Comparison of ENCODE assay signal across 8 cellular contexts in genomic region chr19:588093-588742, GRCh38. TPM values are rescaled to one million over a fixed set of nuclear protein-coding genes. Genes with fewer than 3 reads are reported as not detected.
DNase-seq lines count a peak whose midpoint lies in the region; ATAC-seq, FAIRE-seq and TF ChIP-seq lines count a peak whose summit lies in the region.

No MANE protein-coding gene starts in this region.

- H2BK12ac ChIP-seq in H1 (ENCODE audit: low read depth, low read length): no peak overlapping the region; the same call in 1 of the 2 replicates

- H4K91ac ChIP-seq in H1 (replicated peaks; ENCODE audit: insufficient read length, low read length): no peak overlapping the region

- H3K36me3 ChIP-seq in H1 (ENCODE audit: control insufficient read depth in 2 of 4, insufficient read depth in 4 of 4, low read length in 3 of 4): peaks cover 0 to 5% (median under 1%) of the 10 kb centered on the region in 4 experiments; a peak in 3 of 8 replicates
- no peaks in the 10 kb centered on the region for H3K36me3 ChIP-seq in mucosa of descending colon (ENCODE audit: low read depth)
- peaks cover 0 to 2% (median under 1%) of the 10 kb centered on the region in 4 donors for H3K36me3 ChIP-seq in transverse colon

- no peak for FAIRE-seq in H1 (lab: Jason Lieb, UNC)

- H2BK120ac ChIP-seq in H1 (replicated peaks; ENCODE audit: low read depth, low read length): no peak overlapping the region

- H3K9ac ChIP-seq in H1 (replicated peaks in 1 of 4; ENCODE audit: extremely low read depth in 1 of 4, low read depth in 3 of 4, low read length in 3 of 4): no peak overlapping the region

- peaks cover 11 to 21% of the 10 kb centered on the region in 2 experiments for H4K20me1 ChIP-seq in H1 (replicated peaks in 1 of 2; ENCODE audit: control insufficient read depth in 1 of 2, insufficient read depth in 2 of 2, low read length in 2 of 2)

- DNase-seq in C1 segment of cervical spinal cord (lab: John Stamatoyannopoulos, UW): peak in 13 of 14 donors; percentile 40 to 94 (median 78)
- peak; percentile 49 for DNase-seq in HPDE6-E6E7 (ENCODE audit: extremely low spot score)
- peak; percentile 87 for DNase-seq in NCI-H748 (lab: John Stamatoyannopoulos, UW; ENCODE audit: unreplicated experiment)
- DNase-seq in activated CD8-positive, alpha-beta memory T cell treated with anti-CD3 and anti-CD28 coated beads, Interleukin-2, amount 50 U/mL, for 4 hours: peak; percentile 63
- peak; percentile 61 to 90 for DNase-seq in H1 (ENCODE audit: low read depth in 1 of 2, low spot score in 2 of 2)
- DNase-seq in mucosa of descending colon: peak; percentile 71 to 80 (median 73)
- DNase-seq in transverse colon: peak; percentile 76

- no peak overlapping the region for H2AFZ ChIP-seq in H1 (ENCODE audit: low read length)

- H2AK5ac ChIP-seq in H1 (ENCODE audit: low read depth, low read length): no peak overlapping the region

- TF ChIP-seq CTCF in H1 (IDR thresholded peaks at IDR 0.05; ENCODE audit: control extremely low read depth in 1 of 3, insufficient read depth in 1 of 3, low read depth in 1 of 3, low read length in 3 of 3) (peak; percentile 75 to 88 (median 75)), mucosa of descending colon (IDR thresholded peaks at IDR 0.05) (peak; percentile 39), transverse colon (IDR thresholded peaks at IDR 0.05) (peak; percentile 35 to 64 (median 46))

- TF ChIP-seq RAD21 in H1 (IDR thresholded peaks at IDR 0.05 in 1 of 2, conservative IDR thresholded peaks at IDR 0.05 in 1 of 2; ENCODE audit: low read depth in 2 of 2, low read length in 2 of 2): peak; percentile 32 to 61

- H3K79me2 ChIP-seq in H1 (ENCODE audit: control insufficient read depth in 1 of 2, insufficient read depth in 2 of 2, low read length in 2 of 2): no peaks in the 10 kb centered on the region

- H2BK5ac ChIP-seq in H1 (ENCODE audit: low read depth, low read length): no peak overlapping the region

- no peaks in the 10 kb centered on the region for H3K79me1 ChIP-seq in H1 (ENCODE audit: low read depth, low read length)

- no peak overlapping the region for H4K8ac ChIP-seq in H1 (ENCODE audit: extremely low read depth, insufficient read depth, low read length)

- H3K27ac ChIP-seq in H1 (ENCODE audit: low read depth, low read length) (no peak overlapping the region), transverse colon (no peak overlapping the region)

- TF ChIP-seq EP300 in H1 (IDR thresholded peaks at IDR 0.05; ENCODE audit: borderline replicate concordance in 1 of 2, low read depth in 2 of 2, low read length in 2 of 2) (no peak), transverse colon (IDR thresholded peaks at IDR 0.05; ENCODE audit: low read depth) (no peak)

- H2BK15ac ChIP-seq in H1 (ENCODE audit: low read length): no peak overlapping the region

- peak overlapping the region in 1 of 2 experiments; percentile 30; a peak in 2 of 4 replicates for H3K4me2 ChIP-seq in H1 (ENCODE audit: insufficient read depth in 1 of 2, low read depth in 2 of 2, low read length in 2 of 2)

- no peaks in the 10 kb centered on the region for H3K9me3 ChIP-seq in H1 (ENCODE audit: insufficient read depth in 2 of 2, low read depth in 1 of 2, low read length in 1 of 2)
- no peaks in the 10 kb centered on the region for H3K9me3 ChIP-seq in mucosa of descending colon
- H3K9me3 ChIP-seq in transverse colon: no peaks in the 10 kb centered on the region

- H3K4me1 ChIP-seq in H1 (replicated peaks in 1 of 4; ENCODE audit: control insufficient read depth in 3 of 4, insufficient read depth in 4 of 4, low read length in 3 of 4) (peaks cover 0 to 10% (median 3%) of the 10 kb centered on the region in 4 experiments; a peak in 5 of 7 replicates), mucosa of descending colon (ENCODE audit: low read depth) (peaks cover 11% of the 10 kb centered on the region), transverse colon (peaks cover 7 to 27% (median 19%) of the 10 kb centered on the region in 4 donors)

- peaks cover 3% of the 10 kb centered on the region; the same call in 1 of the 2 replicates for H3K23me2 ChIP-seq in H1 (ENCODE audit: low read depth, low read length)

- POLR2A ChIA-PET in H1 (lab: Charles Lee; ENCODE audit: partially characterized antibody): interaction anchor here (1.5 to 6.3 kb wide), 3 partner anchors 12 to 87 kb away, joined by 3 to 78 read pairs (median 10); partner anchors contain the start of gene BSG

- H3K4ac ChIP-seq in H1 (replicated peaks; ENCODE audit: insufficient read length, low read depth, low read length): no peak overlapping the region

- H3K27me3 ChIP-seq in H1 (replicated peaks in 1 of 4; ENCODE audit: control insufficient read depth in 3 of 4, extremely low read depth in 1 of 4, insufficient read depth in 3 of 4, low read length in 3 of 4) (peaks cover 23 to 39% (median 31%) of the 10 kb centered on the region in 4 experiments), transverse colon (peaks cover 73% of the 10 kb centered on the region)

- no peak overlapping the region for H3K56ac ChIP-seq in H1 (replicated peaks; ENCODE audit: insufficient read length, low read depth, low read length)

- in situ Hi-C loops in transverse colon (cut with MboI; ENCODE audit: low pct_ligation_motif_present in 1 of 4, low pct_unique_long_range_greater_than_20kb in 1 of 4, low sequenced_read_pairs in 3 of 4): no loop called here

- H3K14ac ChIP-seq in H1 (ENCODE audit: insufficient read length): no peak overlapping the region

- intact Hi-C loops in mucosa of descending colon (cut with DNase I, micrococcal nuclease) (loop anchor here in 1 of 2 donors (10.0 kb wide), 1 partner anchor 147 kb away; no protein-coding TSS in a partner anchor), transverse colon (cut with DNase I; ENCODE audit: low total_unique reads) (no loop called here)

- no peak overlapping the region for H3K18ac ChIP-seq in H1 (ENCODE audit: extremely low read depth, low read length)

- no peak overlapping the region for H2BK20ac ChIP-seq in H1 (ENCODE audit: low read length)

- H3K4me3 ChIP-seq in H1 (ENCODE audit: extremely low read depth in 1 of 4, insufficient read depth in 2 of 4, low read depth in 3 of 4, low read length in 4 of 4) (peak overlapping the region in 1 of 4 experiments; percentile 29; a peak in 1 of 8 replicates), mucosa of descending colon (no peak overlapping the region), transverse colon (no peak overlapping the region)

- H4K5ac ChIP-seq in H1 (ENCODE audit: insufficient read length, low read depth, low read length): no peak overlapping the region

- ATAC-seq in mucosa of descending colon: peak; percentile 68
- no peak for ATAC-seq in GM19397 (IDR thresholded peaks at IDR 0.05; ENCODE audit: unreplicated experiment)

- 46% methylated on average over 34 of the region's 41 CpGs; no CpG with 5 or more reads in 1 of the 2 experiments for WGBS in H1 (ENCODE audit: extremely low coverage in 1 of 2, insufficient coverage in 1 of 2, insufficient read length in 1 of 2, insufficient replicate concordance in 2 of 2, low coverage in 1 of 2, low lambda C conversion rate in 2 of 2, missing lambda C conversion rate in 1 of 2), 2 experiments
- WGBS in transverse colon (ENCODE audit: low coverage in 1 of 2), 2 donors: 3% methylated on average over 31 of the region's 41 CpGs; no CpG with 5 or more reads in 1 of the 2 donors

- CTCF ChIA-PET in H1 (lab: Charles Lee; ENCODE audit: partially characterized antibody): interaction anchor here (0.6 to 4.7 kb wide), 14 partner anchors 11 to 78 kb away, joined by 3 to 51 read pairs (median 4); no protein-coding TSS in a partner anchor

- H3K23ac ChIP-seq in H1 (ENCODE audit: insufficient read length): no peak overlapping the region

- TF ChIP-seq POLR2A in H1 (IDR thresholded peaks at IDR 0.05; ENCODE audit: control extremely low read depth in 1 of 2, low read depth in 2 of 2, low read length in 2 of 2) (no peak), transverse colon (IDR thresholded peaks at IDR 0.05) (no peak)

RNA-seq across cellular contexts. Expression of gene HCN2, which starts 1.5 kb away (rescaled TPM):
- total RNA-seq in H1 (2021; fragmentation: NEBNext Ultra II Directional; extraction: Animal tissue kit (Norgen Biotek cat#: 25700)): 3.6 and 4.0 TPM in 2 replicates
- 1.0 and 1.9 TPM in 2 replicates for polyA plus RNA-seq in H1 (2011; rRNA removed)
- polyA plus RNA-seq in H1 (2011; cell fraction: cytosol; rRNA removed): 1.3 TPM
- 3.2 TPM for polyA plus RNA-seq in H1 (2011; cell fraction: nucleus; rRNA removed)
- 1.6 to 4.6 TPM (median 3.9 TPM) in 4 replicates for polyA plus RNA-seq in H1 (2012, experiment 1 of 2)
- 2.2 TPM for polyA plus RNA-seq in H1 (2012, experiment 2 of 2)
- 3.0 TPM for polyA plus RNA-seq in H1 (2013, experiment 1 of 2)
- polyA plus RNA-seq in H1 (2013, experiment 2 of 2): 3.2 TPM
- polyA minus RNA-seq in H1 (2011; rRNA and poly(A)+ RNA removed): 1.6 and 4.2 TPM in 2 replicates
- 2.5 TPM for polyA minus RNA-seq in H1 (2011; cell fraction: cytosol; rRNA and poly(A)+ RNA removed)
- polyA minus RNA-seq in H1 (2011; cell fraction: nucleus; rRNA and poly(A)+ RNA removed): 1.4 TPM
- under 1 TPM; 0.12 to 0.89 (median 0.17) TPM for total RNA-seq in mucosa of descending colon
- under 1 TPM in 3 of 4 donors, not detected in 1; 0.14 to 1.00 (median 0.64) TPM for total RNA-seq in transverse colon

RNA-seq across cellular contexts. Expression of gene BSG, which starts 15.8 kb away (rescaled TPM):
- 726 and 743 TPM in 2 replicates for total RNA-seq in H1 (2021; fragmentation: NEBNext Ultra II Directional; extraction: Animal tissue kit (Norgen Biotek cat#: 25700))
- polyA plus RNA-seq in H1 (2011; rRNA removed): 1,055 and 1,381 TPM in 2 replicates
- polyA plus RNA-seq in H1 (2011; cell fraction: cytosol; rRNA removed): 777 TPM
- 835 TPM for polyA plus RNA-seq in H1 (2011; cell fraction: nucleus; rRNA removed)
- polyA plus RNA-seq in H1 (2012, experiment 1 of 2): 563 to 829 TPM (median 731 TPM) in 4 replicates
- polyA plus RNA-seq in H1 (2012, experiment 2 of 2): 1,009 TPM
- polyA plus RNA-seq in H1 (2013, experiment 1 of 2): 1,327 TPM
- 1,362 TPM for polyA plus RNA-seq in H1 (2013, experiment 2 of 2)
- polyA minus RNA-seq in H1 (2011; rRNA and poly(A)+ RNA removed): 300 and 353 TPM in 2 replicates
- 459 TPM for polyA minus RNA-seq in H1 (2011; cell fraction: cytosol; rRNA and poly(A)+ RNA removed)
- 278 TPM for polyA minus RNA-seq in H1 (2011; cell fraction: nucleus; rRNA and poly(A)+ RNA removed)
- total RNA-seq in mucosa of descending colon: 1,000 to 10,000 TPM in 1 of 3 donors, 100 to 1,000 TPM in 2; 695 to 1,536 (median 896) TPM
- 1,000 to 10,000 TPM in 3 of 4 donors, 100 to 1,000 TPM in 1; 909 to 2,228 (median 1,224) TPM for total RNA-seq in transverse colon

RNA-seq across cellular contexts. Expression of gene GZMM, which starts 44.4 kb away (rescaled TPM):
- 0.32 and 0.59 TPM in 2 replicates for total RNA-seq in H1 (2021; fragmentation: NEBNext Ultra II Directional; extraction: Animal tissue kit (Norgen Biotek cat#: 25700))
- polyA plus RNA-seq in H1 (2011; rRNA removed): 0.09 and 0.19 TPM in 2 replicates
- 0.26 TPM for polyA plus RNA-seq in H1 (2011; cell fraction: cytosol; rRNA removed)
- 0.91 TPM for polyA plus RNA-seq in H1 (2011; cell fraction: nucleus; rRNA removed)
- 0.20 to 0.40 TPM in 2 of 4 replicates, not detected in the others for polyA plus RNA-seq in H1 (2012, experiment 1 of 2)
- 0.45 TPM for polyA plus RNA-seq in H1 (2012, experiment 2 of 2)
- polyA plus RNA-seq in H1 (2013, experiment 1 of 2): 0.12 TPM
- polyA plus RNA-seq in H1 (2013, experiment 2 of 2): 0.22 TPM
- polyA minus RNA-seq in H1 (2011; rRNA and poly(A)+ RNA removed): not detected in 2 replicates
- not detected for polyA minus RNA-seq in H1 (2011; cell fraction: cytosol; rRNA and poly(A)+ RNA removed)
- polyA minus RNA-seq in H1 (2011; cell fraction: nucleus; rRNA and poly(A)+ RNA removed): not detected
- total RNA-seq in mucosa of descending colon (1 to 10 TPM in 2 of 3 donors, under 1 TPM in 1; 0.76 to 1.4 (median 1.4) TPM), transverse colon (1 to 10 TPM in 2 of 4 donors, not detected in 2; 1.1 to 1.8 TPM)

RNA-seq across cellular contexts. Expression of gene POLRMT, which starts 45.1 kb away (rescaled TPM):
- total RNA-seq in H1 (2021; fragmentation: NEBNext Ultra II Directional; extraction: Animal tissue kit (Norgen Biotek cat#: 25700)): 110 and 111 TPM in 2 replicates
- polyA plus RNA-seq in H1 (2011; rRNA removed): 93.0 and 119 TPM in 2 replicates
- 84.7 TPM for polyA plus RNA-seq in H1 (2011; cell fraction: cytosol; rRNA removed)
- 444 TPM for polyA plus RNA-seq in H1 (2011; cell fraction: nucleus; rRNA removed)
- polyA plus RNA-seq in H1 (2012, experiment 1 of 2): 84.6 to 159 TPM (median 148 TPM) in 4 replicates
- 84.5 TPM for polyA plus RNA-seq in H1 (2012, experiment 2 of 2)
- 105 TPM for polyA plus RNA-seq in H1 (2013, experiment 1 of 2)
- polyA plus RNA-seq in H1 (2013, experiment 2 of 2): 97.6 TPM
- 132 and 217 TPM in 2 replicates for polyA minus RNA-seq in H1 (2011; rRNA and poly(A)+ RNA removed)
- polyA minus RNA-seq in H1 (2011; cell fraction: cytosol; rRNA and poly(A)+ RNA removed): 86.2 TPM
- 105 TPM for polyA minus RNA-seq in H1 (2011; cell fraction: nucleus; rRNA and poly(A)+ RNA removed)
- total RNA-seq in mucosa of descending colon: 10 to 100 TPM; 48.3 to 61.1 (median 51.1) TPM
- 100 to 1,000 TPM in 1 of 4 donors, 10 to 100 TPM in 3; 45.9 to 114 (median 63.9) TPM for total RNA-seq in transverse colon

RNA-seq across cellular contexts. Expression of gene FGF22, which starts 51.5 kb away (rescaled TPM):
- total RNA-seq in H1 (2021; fragmentation: NEBNext Ultra II Directional; extraction: Animal tissue kit (Norgen Biotek cat#: 25700)): 1.7 and 1.9 TPM in 2 replicates
- polyA plus RNA-seq in H1 (2011; rRNA removed): 0.44 and 0.99 TPM in 2 replicates
- polyA plus RNA-seq in H1 (2011; cell fraction: cytosol; rRNA removed): 1.3 TPM
- polyA plus RNA-seq in H1 (2011; cell fraction: nucleus; rRNA removed): 4.9 TPM
- polyA plus RNA-seq in H1 (2012, experiment 1 of 2): 1.9 to 3.1 TPM (median 2.3 TPM) in 4 replicates
- polyA plus RNA-seq in H1 (2012, experiment 2 of 2): 0.64 TPM
- polyA plus RNA-seq in H1 (2013, experiment 1 of 2): 0.85 TPM
- 0.81 TPM for polyA plus RNA-seq in H1 (2013, experiment 2 of 2)
- polyA minus RNA-seq in H1 (2011; rRNA and poly(A)+ RNA removed): 0.22 TPM in 1 of 2 replicates, not detected in the other
- 0.73 TPM for polyA minus RNA-seq in H1 (2011; cell fraction: cytosol; rRNA and poly(A)+ RNA removed)
- polyA minus RNA-seq in H1 (2011; cell fraction: nucleus; rRNA and poly(A)+ RNA removed): 0.90 TPM
- total RNA-seq in mucosa of descending colon (under 1 TPM in 2 of 3 donors, not detected in 1; 0.23 to 0.82 TPM), transverse colon (not detected)
